Comparison of ENCODE assay signal across 13 cellular contexts in the genomic region with DNA sequence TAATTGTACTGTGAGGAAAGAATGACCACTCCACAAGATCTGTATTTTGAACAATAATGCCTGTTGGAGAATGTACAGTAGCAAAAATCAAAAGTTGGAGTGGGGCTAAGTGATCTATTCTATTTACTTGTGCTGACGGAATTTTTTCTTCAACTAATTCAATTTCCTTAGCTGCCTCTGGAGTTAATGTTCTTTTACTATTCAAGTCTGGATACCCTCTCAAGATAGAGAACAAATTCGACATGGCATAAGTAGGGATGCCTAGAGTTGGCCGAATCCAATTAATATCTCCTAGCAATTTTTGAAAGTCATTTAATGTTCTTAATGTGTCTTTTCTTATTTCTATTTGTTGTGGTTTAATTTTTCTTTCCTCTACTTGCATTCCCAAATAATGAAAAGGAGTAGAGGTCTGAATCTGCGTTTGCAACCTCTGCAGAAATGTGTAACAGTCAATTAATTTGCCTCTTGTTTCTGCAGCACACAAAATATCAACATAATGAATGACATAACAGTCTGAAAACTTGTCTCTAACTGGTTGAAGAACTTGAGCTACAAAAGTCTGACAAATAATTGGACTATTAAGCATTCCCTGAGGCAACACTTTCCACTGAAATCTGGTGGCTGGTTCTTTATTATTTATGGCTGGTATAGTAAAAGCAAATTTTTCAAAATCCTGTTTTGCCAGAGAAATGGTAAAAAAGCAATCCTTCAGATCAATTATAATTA. TPM values are rescaled to one million over a fixed set of nuclear protein-coding genes. Genes with fewer than 3 reads are reported as not detected.
"Had no signal": no experiment of that assay in that cellular context is flagged by ENCODE, and none has a peak within 500 bp of the region (broad histone marks: within the 10 kb centered on the region; RNA-seq: fewer than 3 reads in every experiment).

No MANE protein-coding gene starts in this region.

RNA-seq across cellular contexts. Expression of a gene that starts 46.4 kb away (rescaled TPM):
- total RNA-seq: activated CD4-positive, alpha-beta T cell treated with anti-CD3 and anti-CD28 coated beads, Interleukin-2, amount 10 ng/mL, durations not matched to agents 7 days and 5 days; activated CD8-positive, alpha-beta T cell treated with anti-CD3 and anti-CD28 coated beads, Interleukin-2, amount 10 ng/mL, durations not matched to agents 7 days and 5 days; activated naive CD8-positive, alpha-beta T cell treated with anti-CD3 and anti-CD28 coated beads, Interleukin-2, amount 10 ng/mL, durations not matched to agents 7 days and 5 days; activated T-helper 2 cell treated with anti-CD3 and anti-CD28 coated beads, Interferon-gamma antibody, Interleukin-2, Interleukin-4, amounts not matched to agents 10 μg/mL and 5 μg/mL and 100 μg/mL, durations not matched to agents 14 hours and 24 hours and 36 hours; body of pancreas; frontal cortex; kidney; left lobe of liver; lung; omental fat pad; right cardiac atrium; temporal lobe; vagina had no signal
- polyA plus RNA-seq: lung, right cardiac atrium had no signal
